ENCODE assay signal across 37 cellular contexts in genomic region chr11:71414645-71415044, GRCh38. TPM values are rescaled to one million over a fixed set of nuclear protein-coding genes. Genes with fewer than 3 reads are reported as not detected.
DNase-seq lines count a peak whose midpoint lies in the region; ATAC-seq, FAIRE-seq and TF ChIP-seq lines count a peak whose summit lies in the region.
"Had no signal": no experiment of that assay in that cellular context is flagged by ENCODE, and none has a peak within 500 bp of the region (broad histone marks: within the 10 kb centered on the region; RNA-seq: fewer than 3 reads in every experiment).

No MANE protein-coding gene starts in this region.

- no peak overlapping the region for H3K4me2 ChIP-seq in IMR-90 (ENCODE audit: low read depth, low read length)
- no peak overlapping the region for H3K4me2 ChIP-seq in H1 (ENCODE audit: insufficient read depth in 1 of 2, low read depth in 2 of 2, low read length in 2 of 2)
- no peak overlapping the region for H3K4me2 ChIP-seq in GM23338
- H3K4me2 ChIP-seq: A549; BLaER1; BLaER1 treated with 17β-estradiol and CSF1 and Interleukin-3, amounts not matched to agents 10 nM and 100 nM had no signal

- no peak overlapping the region for H2BK15ac ChIP-seq in IMR-90 (ENCODE audit: low read depth, low read length)
- H2BK15ac ChIP-seq in H1 (ENCODE audit: low read length) = no peak overlapping the region

- H2AFZ ChIP-seq in IMR-90 (replicated peaks; ENCODE audit: low read length, poor library complexity) = no peak overlapping the region
- H2AFZ ChIP-seq in H1 (ENCODE audit: low read length) = no peak overlapping the region
- no peak overlapping the region for H2AFZ ChIP-seq in GM23338

- no peaks in the 10 kb centered on the region for H3K4me1 Mint-ChIP-seq in GM23338
- H3K4me1 Mint-ChIP-seq: CD14-positive monocyte; CD4-positive, CD25-positive, alpha-beta regulatory T cell; CD8-positive, alpha-beta memory T cell had no signal

- no peak overlapping the region for H2BK120ac ChIP-seq in IMR-90 (ENCODE audit: low read depth, low read length)
- no peak overlapping the region for H2BK120ac ChIP-seq in H1 (replicated peaks; ENCODE audit: low read depth, low read length)

- H4K8ac ChIP-seq in IMR-90 (ENCODE audit: low read depth in 2 of 2, low read length in 2 of 2) (no peak overlapping the region), H1 (ENCODE audit: extremely low read depth, insufficient read depth, low read length) (no peak overlapping the region)

- TF ChIP-seq EP300 in H1 (IDR thresholded peaks at IDR 0.05; ENCODE audit: borderline replicate concordance in 1 of 2, low read depth in 2 of 2, low read length in 2 of 2) = no peak

- H3K56ac ChIP-seq in IMR-90 (ENCODE audit: extremely low read depth, insufficient read depth, low read length) = no peak overlapping the region
- H3K56ac ChIP-seq in H1 (replicated peaks; ENCODE audit: insufficient read length, low read depth, low read length) = peak overlapping the region; percentile 32

- POLR2A ChIA-PET in HEK293 (lab: Yijun Ruan, JAX) (no interaction called here), IMR-90 (lab: Charles Lee; ENCODE audit: unreplicated experiment) (no interaction called here), H1 (lab: Charles Lee; ENCODE audit: partially characterized antibody) (no interaction called here)

- in situ Hi-C loops in IMR-90 (cut with MboI; ENCODE audit: low sequenced_read_pairs) = no loop called here

- no peak overlapping the region for H3K27ac ChIP-seq in HEK293 (ENCODE audit: extremely low read depth, low read depth, low read length)
- H3K27ac ChIP-seq in IMR-90 (ENCODE audit: insufficient read depth, low read length) = no peak overlapping the region
- H3K27ac ChIP-seq in H1 (ENCODE audit: low read depth, low read length) = no peak overlapping the region
- no peak overlapping the region for H3K27ac ChIP-seq in GM23338 (ENCODE audit: low read depth)
- H3K27ac ChIP-seq: 22Rv1; A549; BLaER1; BLaER1 treated with 17β-estradiol and CSF1 and Interleukin-3, amounts not matched to agents 10 nM and 100 nM; C4-2B had no signal

- H3K18ac ChIP-seq in IMR-90 (ENCODE audit: low read depth, low read length) (no peak overlapping the region), H1 (ENCODE audit: extremely low read depth, low read length) (no peak overlapping the region)

- TF ChIP-seq CTCF in HEK293 (tag by site-specific recombination; IDR thresholded peaks at IDR 0.05) (no peak), IMR-90 (conservative IDR thresholded peaks at IDR 0.05; ENCODE audit: low read depth, low read length) (no peak), H1 (IDR thresholded peaks at IDR 0.05; ENCODE audit: control extremely low read depth in 1 of 3, insufficient read depth in 1 of 3, low read depth in 1 of 3, low read length in 3 of 3) (no peak), GM23338 (conservative IDR thresholded peaks at IDR 0.05; ENCODE audit: low read depth in 2 of 2) (no peak)

- H4K5ac ChIP-seq in IMR-90 (ENCODE audit: low read depth, low read length) = no peak overlapping the region
- H4K5ac ChIP-seq in H1 (ENCODE audit: insufficient read length, low read depth, low read length) = no peak overlapping the region

- H3K23me2 ChIP-seq in H1 (ENCODE audit: low read depth, low read length) = peaks cover 7% of the 10 kb centered on the region; the same call in 1 of the 2 replicates

- H3K79me2 ChIP-seq in H1 (ENCODE audit: control insufficient read depth in 1 of 2, insufficient read depth in 2 of 2, low read length in 2 of 2) (no peaks in the 10 kb centered on the region), GM23338 (replicated peaks; ENCODE audit: insufficient read depth) (no peaks in the 10 kb centered on the region)

- H3K36me3 ChIP-seq in HEK293 (ENCODE audit: control insufficient read depth in 2 of 2, insufficient read depth in 1 of 2, low read length in 2 of 2) (no peaks in the 10 kb centered on the region), IMR-90 (ENCODE audit: control insufficient read depth, insufficient read depth, low read length) (no peaks in the 10 kb centered on the region), H1 (ENCODE audit: control insufficient read depth in 2 of 4, insufficient read depth in 4 of 4, low read length in 3 of 4) (no peaks in the 10 kb centered on the region), GM23338 (ENCODE audit: insufficient read depth) (no peaks in the 10 kb centered on the region)
- H3K36me3 ChIP-seq: BE2C; BLaER1; BLaER1 treated with 17β-estradiol and CSF1 and Interleukin-3, amounts not matched to agents 10 nM and 100 nM had no signal

- H3K4ac ChIP-seq in IMR-90 (ENCODE audit: low read depth, low read length) (no peak overlapping the region), H1 (replicated peaks; ENCODE audit: insufficient read length, low read depth, low read length) (no peak overlapping the region)

- TF ChIP-seq POLR2A in IMR-90 (IDR thresholded peaks at IDR 0.05; ENCODE audit: low read depth, low read length) = no peak
- no peak for TF ChIP-seq POLR2A in H1 (IDR thresholded peaks at IDR 0.05; ENCODE audit: control extremely low read depth in 1 of 2, low read depth in 2 of 2, low read length in 2 of 2)

- H3K36me3 Mint-ChIP-seq in GM23338 (ENCODE audit: low read depth) = no peaks in the 10 kb centered on the region
- H3K36me3 Mint-ChIP-seq: CD14-positive monocyte; CD4-positive, alpha-beta memory T cell; CD4-positive, CD25-positive, alpha-beta regulatory T cell; CD8-positive, alpha-beta T cell had no signal

- TF ChIP-seq RAD21 in IMR-90 (IDR thresholded peaks at IDR 0.05; ENCODE audit: low read length) (no peak), H1 (IDR thresholded peaks at IDR 0.05 in 1 of 2, conservative IDR thresholded peaks at IDR 0.05 in 1 of 2; ENCODE audit: low read depth in 2 of 2, low read length in 2 of 2) (no peak)

- H4K91ac ChIP-seq in IMR-90 (ENCODE audit: insufficient read depth, low read depth, low read length) (no peak overlapping the region), H1 (replicated peaks; ENCODE audit: insufficient read length, low read length) (no peak overlapping the region)

- H3K4me1 ChIP-seq in HEK293 (ENCODE audit: control insufficient read depth, insufficient read depth, low read length) (no peaks in the 10 kb centered on the region), IMR-90 (ENCODE audit: control insufficient read depth, insufficient read depth, low read length) (no peaks in the 10 kb centered on the region), H1 (replicated peaks in 1 of 4; ENCODE audit: control insufficient read depth in 3 of 4, insufficient read depth in 4 of 4, low read length in 3 of 4) (no peaks in the 10 kb centered on the region), GM23338 (ENCODE audit: insufficient read depth) (no peaks in the 10 kb centered on the region)
- H3K4me1 ChIP-seq: A549, BE2C, BLaER1, Caco-2 had no signal

- intact Hi-C loops in IMR-90 (cut with micrococcal nuclease) = no loop called here

- H3K9ac ChIP-seq in IMR-90 (ENCODE audit: low read depth, low read length) = no peak overlapping the region
- H3K9ac ChIP-seq in H1 (replicated peaks in 1 of 4; ENCODE audit: extremely low read depth in 1 of 4, low read depth in 3 of 4, low read length in 3 of 4) = no peak overlapping the region
- H3K9ac ChIP-seq: BLaER1; BLaER1 treated with 17β-estradiol and CSF1 and Interleukin-3, amounts not matched to agents 10 nM and 100 nM had no signal

- FAIRE-seq in HTR-8/SVneo (lab: Jason Lieb, UNC) (peak; percentile 65), H1 (lab: Jason Lieb, UNC) (no peak)
- FAIRE-seq: A204.1, A549, D721Med had no signal

- H3K9me2 ChIP-seq in GM23338 (ENCODE audit: insufficient read depth) = peaks cover 6% of the 10 kb centered on the region; the same call in 1 of the 2 replicates

- H3K79me1 ChIP-seq in IMR-90 (ENCODE audit: low read depth in 1 of 2, low read length in 2 of 2) (no peaks in the 10 kb centered on the region), H1 (ENCODE audit: low read depth, low read length) (no peaks in the 10 kb centered on the region)

- H2BK5ac ChIP-seq in IMR-90 (ENCODE audit: low read depth, low read length, poor library complexity, severe bottlenecking) = peak overlapping the region; percentile 25
- no peak overlapping the region for H2BK5ac ChIP-seq in H1 (ENCODE audit: low read depth, low read length)

- dilution Hi-C loops in IMR-90 (cut with HindIII; ENCODE audit: low sequenced_read_pairs, unreplicated experiment) = no loop called here

- H3K14ac ChIP-seq in IMR-90 (replicated peaks; ENCODE audit: low read depth, low read length) (no peak overlapping the region), H1 (ENCODE audit: insufficient read length) (no peak overlapping the region)

- DNase-seq in HTR-8/SVneo (ENCODE audit: insufficient read length, low spot score) = no peak
- no peak for DNase-seq in IMR-90
- DNase-seq in H1 (ENCODE audit: low read depth in 1 of 2, low spot score in 2 of 2) = no peak
- DNase-seq in GM19238 (ENCODE audit: insufficient read length, low spot score) = no peak
- DNase-seq in NCI-H2107 (lab: John Stamatoyannopoulos, UW) = no peak
- no peak for DNase-seq in pons (ENCODE audit: low spot score)
- no peak for DNase-seq in GM23338 (ENCODE audit: low spot score)
- DNase-seq: 8988T; ACHN; AML-193; BE2C; C1 segment of cervical spinal cord; Caco-2; Calu3; CD4-positive, alpha-beta memory T cell; CD4-positive, alpha-beta T cell; CD4-positive, CD25-positive, alpha-beta regulatory T cell; CD8-positive, alpha-beta memory T cell; CD8-positive, alpha-beta T cell; COR-L47; DMS 273 treated with DMSO at 0.1 percent for 48 hours; DMS153; DMS53; DMS79; DMS79 treated with DMSO at 0.1 percent for 48 hours; DND-41; EL had no signal

- no peak overlapping the region for H2AK5ac ChIP-seq in IMR-90 (ENCODE audit: low read depth, low read length)
- H2AK5ac ChIP-seq in H1 (ENCODE audit: low read depth, low read length) = no peak overlapping the region

- H3K27ac Mint-ChIP-seq in GM23338 = no peak overlapping the region
- H3K27ac Mint-ChIP-seq: B cell; CD14-positive monocyte; CD4-positive, alpha-beta memory T cell; CD4-positive, alpha-beta T cell; CD4-positive, CD25-positive, alpha-beta regulatory T cell; CD8-positive, alpha-beta T cell had no signal

- H3K27me3 ChIP-seq in IMR-90 (ENCODE audit: control insufficient read depth, insufficient read depth, low read length) (peaks cover 22% of the 10 kb centered on the region), H1 (replicated peaks in 1 of 4; ENCODE audit: control insufficient read depth in 3 of 4, extremely low read depth in 1 of 4, insufficient read depth in 3 of 4, low read length in 3 of 4) (peaks cover 0 to 3% (median 0%) of the 10 kb centered on the region in 4 experiments; a peak in 1 of 7 replicates), GM23338 (ENCODE audit: insufficient read depth) (no peaks in the 10 kb centered on the region)
- H3K27me3 ChIP-seq: BE2C; BLaER1; BLaER1 treated with 17β-estradiol and CSF1 and Interleukin-3, amounts not matched to agents 10 nM and 100 nM had no signal

- H2BK20ac ChIP-seq in IMR-90 (ENCODE audit: low read depth, low read length) (no peak overlapping the region), H1 (ENCODE audit: low read length) (no peak overlapping the region)

- no peak overlapping the region for H2BK12ac ChIP-seq in H1 (ENCODE audit: low read depth, low read length)

- no peaks in the 10 kb centered on the region for H3K9me3 ChIP-seq in HEK293 (ENCODE audit: control insufficient read depth, insufficient read depth, low read depth, low read length)
- peaks cover 4% of the 10 kb centered on the region; the same call in 1 of the 2 replicates for H3K9me3 ChIP-seq in IMR-90 (ENCODE audit: control insufficient read depth, insufficient read depth, low read length)
- no peaks in the 10 kb centered on the region for H3K9me3 ChIP-seq in H1 (ENCODE audit: insufficient read depth in 2 of 2, low read depth in 1 of 2, low read length in 1 of 2)
- H3K9me3 ChIP-seq: A549; BE2C; BLaER1; BLaER1 treated with 17β-estradiol and CSF1 and Interleukin-3, amounts not matched to agents 10 nM and 100 nM; Caco-2 had no signal

- H3K4me3 ChIP-seq in HEK293 (ENCODE audit: low read depth, low read length) (no peak overlapping the region), IMR-90 (ENCODE audit: insufficient read depth, low read depth, low read length) (no peak overlapping the region), H1 (ENCODE audit: extremely low read depth in 1 of 4, insufficient read depth in 2 of 4, low read depth in 3 of 4, low read length in 4 of 4) (no peak overlapping the region), GM23338 (no peak overlapping the region)
- H3K4me3 ChIP-seq: A549; BLaER1; BLaER1 treated with 17β-estradiol and CSF1 and Interleukin-3, amounts not matched to agents 10 nM and 100 nM had no signal

- no peak overlapping the region for H3K23ac ChIP-seq in IMR-90 (ENCODE audit: low read depth, low read length)
- H3K23ac ChIP-seq in H1 (ENCODE audit: insufficient read length) = no peak overlapping the region

- H3K9me1 ChIP-seq in IMR-90 (ENCODE audit: insufficient read depth, low read length) = no peaks in the 10 kb centered on the region

- ATAC-seq in IMR-90 (ENCODE audit: low read depth) (no peak), GM23338 (no peak)
- ATAC-seq: A549; CD8-positive, alpha-beta T cell had no signal

- H2AK9ac ChIP-seq in IMR-90 (replicated peaks; ENCODE audit: low read depth, low read length, poor library complexity) = no peak overlapping the region

- CTCF ChIA-PET in HEK293 (lab: Yijun Ruan, JAX) (no interaction called here), IMR-90 (lab: Yijun Ruan, JAX) (no interaction called here), H1 (lab: Charles Lee; ENCODE audit: partially characterized antibody) (interaction anchor here (2.3 kb wide), 1 partner anchor 11 kb away, joined by 9 read pairs; no protein-coding TSS in a partner anchor)

- H4K20me1 ChIP-seq in IMR-90 (ENCODE audit: insufficient read depth, low read length) (no peaks in the 10 kb centered on the region), H1 (replicated peaks in 1 of 2; ENCODE audit: control insufficient read depth in 1 of 2, insufficient read depth in 2 of 2, low read length in 2 of 2) (no peaks in the 10 kb centered on the region), GM23338 (replicated peaks; ENCODE audit: insufficient read depth) (no peaks in the 10 kb centered on the region)
- H4K20me1 ChIP-seq: BLaER1; BLaER1 treated with 17β-estradiol and CSF1 and Interleukin-3, amounts not matched to agents 10 nM and 100 nM had no signal

- no peaks in the 10 kb centered on the region; the same call in 2 of the 3 replicates for H3K9me3 Mint-ChIP-seq in GM23338
- H3K9me3 Mint-ChIP-seq: CD4-positive, alpha-beta T cell; CD8-positive, alpha-beta memory T cell; CD8-positive, alpha-beta T cell had no signal

- H3F3A ChIP-seq in GM23338 (replicated peaks; ENCODE audit: low read depth) = no peaks in the 10 kb centered on the region

- peaks cover 10% of the 10 kb centered on the region for H3K27me3 Mint-ChIP-seq in GM23338 (ENCODE audit: insufficient read depth, low read depth, poor library complexity)

- H3K4me3 Mint-ChIP-seq in GM23338 = no peak overlapping the region
- H3K4me3 Mint-ChIP-seq: B cell; CD14-positive monocyte; CD4-positive, alpha-beta memory T cell; CD4-positive, alpha-beta T cell; CD4-positive, CD25-positive, alpha-beta regulatory T cell; CD8-positive, alpha-beta memory T cell; CD8-positive, alpha-beta T cell had no signal

- BruUV-seq in IMR-90 (replicated peaks; lab: Mats Ljungman, UMichigan) = no TSS peak

RNA-seq across cellular contexts. Expression of gene DHCR7, which starts 33.5 kb away (rescaled TPM):
- 20.0 and 22.0 TPM in 2 replicates for total RNA-seq in IMR-90 (2012; rRNA removed)
- polyA plus RNA-seq in IMR-90 (2012; rRNA removed) = 43.2 and 43.3 TPM in 2 replicates
- 25.7 and 56.1 TPM in 2 replicates for polyA plus RNA-seq in IMR-90 (2012; cell fraction: cytosol; rRNA removed)
- polyA plus RNA-seq in IMR-90 (2012; cell fraction: nucleus; rRNA removed; ENCODE audit: low replicate concordance) = 22.6 and 38.0 TPM in 2 replicates
- total RNA-seq in H1 (2021; fragmentation: NEBNext Ultra II Directional; extraction: Animal tissue kit (Norgen Biotek cat#: 25700)) = 144 and 148 TPM in 2 replicates
- 157 and 196 TPM in 2 replicates for polyA plus RNA-seq in H1 (2011; rRNA removed)
- 108 TPM for polyA plus RNA-seq in H1 (2011; cell fraction: cytosol; rRNA removed)
- polyA plus RNA-seq in H1 (2011; cell fraction: nucleus; rRNA removed) = 185 TPM
- polyA plus RNA-seq in H1 (2012, experiment 1 of 2) = 120 to 136 TPM (median 129 TPM) in 4 replicates
- polyA plus RNA-seq in H1 (2012, experiment 2 of 2) = 170 TPM
- 351 TPM for polyA plus RNA-seq in H1 (2013, experiment 1 of 2)
- 348 TPM for polyA plus RNA-seq in H1 (2013, experiment 2 of 2)
- 125 and 139 TPM in 2 replicates for polyA minus RNA-seq in H1 (2011; rRNA and poly(A)+ RNA removed)
- polyA minus RNA-seq in H1 (2011; cell fraction: cytosol; rRNA and poly(A)+ RNA removed) = 116 TPM
- polyA minus RNA-seq in H1 (2011; cell fraction: nucleus; rRNA and poly(A)+ RNA removed) = 56.5 TPM
- 166 and 175 TPM in 2 replicates for total RNA-seq in GM23338 (2014; rRNA removed; shearing (Covaris generic))
- 84.0 and 91.3 TPM in 2 replicates for polyA plus RNA-seq in GM23338 (2016; fragmentation: Nextera tagmentation; extraction: Ambion mirVana)

RNA-seq across cellular contexts. Expression of gene NADSYN1, which starts 38.4 kb away (rescaled TPM):
- total RNA-seq in IMR-90 (2012; rRNA removed) = 59.2 and 70.4 TPM in 2 replicates
- polyA plus RNA-seq in IMR-90 (2012; rRNA removed) (63.7 and 69.5 TPM in 2 replicates), H1 (2011; rRNA removed) (38.6 and 46.9 TPM in 2 replicates), GM23338 (2016; fragmentation: Nextera tagmentation; extraction: Ambion mirVana) (32.5 and 35.6 TPM in 2 replicates)
- polyA plus RNA-seq in IMR-90 (2012; cell fraction: cytosol; rRNA removed) = 31.6 and 45.0 TPM in 2 replicates
- polyA plus RNA-seq in IMR-90 (2012; cell fraction: nucleus; rRNA removed; ENCODE audit: low replicate concordance) = 239 and 302 TPM in 2 replicates
- total RNA-seq in H1 (2021; fragmentation: NEBNext Ultra II Directional; extraction: Animal tissue kit (Norgen Biotek cat#: 25700)) = 36.2 and 38.3 TPM in 2 replicates
- 47.2 TPM for polyA plus RNA-seq in H1 (2011; cell fraction: cytosol; rRNA removed)
- polyA plus RNA-seq in H1 (2011; cell fraction: nucleus; rRNA removed) = 123 TPM
- polyA plus RNA-seq in H1 (2012, experiment 1 of 2) = 33.7 to 49.7 TPM (median 43.4 TPM) in 4 replicates
- 35.4 TPM for polyA plus RNA-seq in H1 (2012, experiment 2 of 2)
- polyA plus RNA-seq in H1 (2013, experiment 1 of 2) = 27.1 TPM
- polyA plus RNA-seq in H1 (2013, experiment 2 of 2) = 23.0 TPM
- polyA minus RNA-seq in H1 (2011; rRNA and poly(A)+ RNA removed) = 51.7 and 52.2 TPM in 2 replicates
- polyA minus RNA-seq in H1 (2011; cell fraction: cytosol; rRNA and poly(A)+ RNA removed) = 20.0 TPM
- 49.1 TPM for polyA minus RNA-seq in H1 (2011; cell fraction: nucleus; rRNA and poly(A)+ RNA removed)
- total RNA-seq in GM23338 (2014; rRNA removed; shearing (Covaris generic)) = 50.4 and 54.9 TPM in 2 replicates
